In the genomic region with DNA sequence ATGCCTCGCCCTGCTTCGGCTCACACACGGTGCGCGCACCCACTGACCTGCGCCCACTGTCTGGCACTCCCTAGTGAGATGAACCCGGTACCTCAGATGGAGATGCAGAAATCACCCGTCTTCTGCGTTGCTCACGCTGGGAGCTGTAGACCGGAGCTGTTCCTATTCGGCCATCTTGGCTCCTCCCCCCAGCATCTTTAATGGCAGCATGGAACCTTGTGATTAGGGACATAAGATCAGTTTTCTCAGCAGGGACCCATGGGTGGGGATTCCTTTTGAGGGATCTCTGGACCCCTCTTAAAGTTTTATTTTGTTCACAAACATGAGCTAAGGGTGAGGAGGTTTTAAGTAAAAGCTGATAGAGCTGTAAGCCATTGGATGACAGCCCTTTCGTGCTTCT, we compare ENCODE assay signal across 1 cellular context.
TF ChIP-seq lines count a peak whose summit lies in the region.

No MANE protein-coding gene starts in this region.

TF ChIP-seq in SK-N-SH, 30 proteins besides CTCF, POLR2A, EP300 and RAD21:
- TF ChIP-seq YY1 (IDR thresholded peaks at IDR 0.05; ENCODE audit: low read depth) = peak; percentile 75
